8 cellular contexts compared by ENCODE assay signal in the genomic region with DNA sequence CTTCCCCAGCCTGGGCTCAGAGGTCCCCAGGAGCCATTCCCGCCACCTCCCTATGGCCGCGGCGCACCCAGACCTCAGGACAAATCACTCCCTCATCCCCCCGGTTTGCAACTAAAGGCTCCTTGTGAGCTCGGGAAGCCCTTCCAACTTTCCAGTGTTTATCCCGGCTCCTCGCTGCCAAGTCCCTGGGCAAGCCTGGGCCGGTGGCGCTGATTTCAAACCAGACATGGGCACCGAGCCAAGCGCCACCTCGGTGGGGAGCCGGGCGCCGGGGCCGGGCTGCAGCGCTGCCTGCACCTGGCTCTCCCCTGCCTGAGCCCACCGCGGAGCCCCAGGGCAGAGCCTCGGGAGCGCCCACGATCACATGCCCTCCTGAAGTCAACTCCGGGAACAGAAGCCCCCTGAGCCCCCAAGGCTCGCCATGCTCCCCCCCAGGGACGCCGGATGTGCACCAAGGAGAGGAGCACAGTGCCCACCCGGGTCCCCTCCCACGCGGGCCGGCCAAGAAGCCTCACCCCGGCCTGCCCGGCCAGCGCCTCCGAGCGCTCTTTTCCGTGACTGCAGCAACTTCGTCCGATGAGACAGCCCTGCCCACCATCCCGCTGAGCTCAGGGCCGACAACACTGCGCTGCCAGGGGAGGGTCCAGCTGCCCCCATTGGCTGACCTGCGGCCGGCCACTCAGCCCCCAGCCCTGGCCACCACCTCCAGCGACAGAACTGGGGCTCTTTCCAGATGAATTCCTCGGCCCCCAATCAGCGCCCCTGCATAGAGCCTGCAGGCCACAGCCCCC. TPM values are rescaled to one million over a fixed set of nuclear protein-coding genes. Genes with fewer than 3 reads are reported as not detected.
DNase-seq lines count a peak whose midpoint lies in the region; ATAC-seq and TF ChIP-seq lines count a peak whose summit lies in the region.

No MANE protein-coding gene starts in this region.

- no peak for TF ChIP-seq POLR2A in breast epithelium (IDR thresholded peaks at IDR 0.05)

- no peaks in the 10 kb centered on the region for H3K36me3 Mint-ChIP-seq in T-helper 2 cell treated with Interferon-gamma antibody and Interleukin-4, amounts not matched to agents 5 μg/mL and 100 μg/mL, for 36 hours (ENCODE audit: low read depth)

- peak overlapping the region; percentile 39 to 77 (median 71) for H3K4me3 ChIP-seq in breast epithelium

- intact Hi-C loops in breast epithelium (cut with DNase I; ENCODE audit: low total_unique reads): no loop called here

- no peak overlapping the region for H3K27ac Mint-ChIP-seq in T-helper 2 cell treated with Interferon-gamma antibody and Interleukin-4, amounts not matched to agents 5 μg/mL and 100 μg/mL, for 36 hours

- H3K4me1 ChIP-seq in breast epithelium: peaks cover 45 to 51% of the 10 kb centered on the region in 2 donors

- DNase-seq in AG08396 (ENCODE audit: low spot score) (peak; percentile 63), NCI-H2081 (lab: John Stamatoyannopoulos, UW) (peak; percentile 91 to 95), breast epithelium (ENCODE audit: low spot score in 2 of 2) (peak; percentile 81 to 89), substantia nigra (lab: John Stamatoyannopoulos, UW) (peak in 42 of 49 donors; percentile 32 to 92 (median 70)), SIG-M5 treated with dmso at 0.1 percent for 504 hours (lab: John Stamatoyannopoulos, UW; ENCODE audit: unreplicated experiment) (no peak)
- no peak for DNase-seq in T-helper 2 cell treated with Interferon-gamma antibody and Interleukin-4, amounts not matched to agents 5 μg/mL and 100 μg/mL, for 36 hours (ENCODE audit: low spot score)

- peak overlapping the region; percentile 97 for H3K27ac ChIP-seq in breast epithelium
- peak overlapping the region; percentile 98 for H3K27ac ChIP-seq in layer of hippocampus (ENCODE audit: low read depth, low read length)
- H3K27ac ChIP-seq in substantia nigra (ENCODE audit: low read depth, low read length, poor library complexity, severe bottlenecking): peak overlapping the region; percentile 97

- no peaks in the 10 kb centered on the region for H3K9me3 Mint-ChIP-seq in T-helper 2 cell treated with Interferon-gamma antibody and Interleukin-4, amounts not matched to agents 5 μg/mL and 100 μg/mL, for 36 hours

- no peak for ATAC-seq in GM21423 (IDR thresholded peaks at IDR 0.05; ENCODE audit: unreplicated experiment)

- no peaks in the 10 kb centered on the region for H3K4me1 Mint-ChIP-seq in T-helper 2 cell treated with Interferon-gamma antibody and Interleukin-4, amounts not matched to agents 5 μg/mL and 100 μg/mL, for 36 hours (ENCODE audit: low read depth)

- no peak overlapping the region for H3K4me3 Mint-ChIP-seq in T-helper 2 cell treated with Interferon-gamma antibody and Interleukin-4, amounts not matched to agents 5 μg/mL and 100 μg/mL, for 36 hours

- no peaks in the 10 kb centered on the region for H3K36me3 ChIP-seq in breast epithelium

- H3K27me3 Mint-ChIP-seq in T-helper 2 cell treated with Interferon-gamma antibody and Interleukin-4, amounts not matched to agents 5 μg/mL and 100 μg/mL, for 36 hours (ENCODE audit: low read depth): no peaks in the 10 kb centered on the region

- no peaks in the 10 kb centered on the region for H3K27me3 ChIP-seq in breast epithelium
- no peaks in the 10 kb centered on the region for H3K27me3 ChIP-seq in layer of hippocampus (ENCODE audit: control insufficient read depth, insufficient read depth, low read length)

- no peaks in the 10 kb centered on the region for H3K9me3 ChIP-seq in breast epithelium

- TF ChIP-seq CTCF in breast epithelium (IDR thresholded peaks at IDR 0.05): no peak

RNA-seq across cellular contexts. Expression of a gene that starts 50.0 kb away (rescaled TPM):
- 10 to 100 TPM; 58.4 to 83.9 (median 71.7) TPM for total RNA-seq in breast epithelium

Comparison
In these comparisons a context has a peak if more than half of its experiments do, and no peak if none do; other contexts are left out.
1. DNase-seq: peak in AG08396 (single experiment), NCI-H2081 (2 of 2), breast epithelium (2 of 2) and substantia nigra (42 of 49); none in T-helper 2 cell treated with Interferon-gamma antibody and Interleukin-4, amounts not matched to agents 5 μg/mL and 100 μg/mL, for 36 hours (single experiment) and SIG-M5 treated with dmso at 0.1 percent for 504 hours (single experiment).
2. Peak in every context shown above with its lines, with median percentiles within 50 percentile points of each other: H3K27ac ChIP-seq.